Comparison of ENCODE assay signal across 8 cellular contexts in the genomic region with DNA sequence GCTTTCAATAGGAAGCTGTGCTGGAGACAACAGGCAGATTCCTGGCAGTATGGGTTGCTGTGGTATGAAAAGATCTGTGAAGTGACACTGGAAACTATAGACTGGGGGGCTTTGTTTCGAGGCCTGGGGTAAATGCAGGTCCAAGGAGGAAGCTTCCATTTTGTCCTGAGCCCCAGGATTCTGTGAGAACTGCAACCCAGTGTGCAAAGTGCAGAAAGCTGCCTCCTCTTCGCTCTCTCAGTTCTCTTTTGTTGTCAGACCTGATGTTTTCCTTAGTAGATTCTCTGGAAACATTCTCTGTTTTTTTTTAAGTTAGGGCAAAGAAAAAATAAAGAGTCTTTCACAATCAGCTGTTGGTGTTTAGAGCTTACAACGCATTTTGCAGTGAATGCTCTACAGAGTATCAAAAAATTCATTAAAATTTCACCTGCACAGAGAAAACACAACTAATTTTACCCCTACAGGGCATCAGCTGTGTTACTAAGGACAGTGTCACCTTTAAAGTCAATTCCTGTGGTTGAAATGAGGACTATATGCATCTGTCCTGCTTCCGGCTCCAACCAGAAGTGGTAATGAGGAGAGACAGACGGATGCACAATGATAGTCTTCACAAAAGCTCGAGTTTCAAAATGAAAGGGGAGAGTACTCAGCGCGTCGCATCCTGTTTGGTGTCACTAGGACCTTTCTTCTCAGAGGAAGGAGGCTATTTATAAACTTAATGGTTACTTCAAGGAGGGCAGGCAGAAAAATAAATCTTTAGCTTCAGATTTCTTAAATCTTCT.
DNase-seq lines count a peak whose midpoint lies in the region; ATAC-seq and TF ChIP-seq lines count a peak whose summit lies in the region.

No MANE protein-coding gene starts in this region.

- H3K9me3 Mint-ChIP-seq in activated naive CD4-positive, alpha-beta T cell treated with anti-CD3 and anti-CD28 coated beads for 36 hours = no peaks in the 10 kb centered on the region

- H3K9me2 ChIP-seq in PC-3 (replicated peaks; ENCODE audit: low read length) = no peaks in the 10 kb centered on the region

- DNase-seq in MV-4-11 (lab: John Stamatoyannopoulos, UW) = peak; percentile 65
- DNase-seq in activated naive CD4-positive, alpha-beta T cell treated with anti-CD3 and anti-CD28 coated beads for 36 hours = peak; percentile 84
- DNase-seq in osteoblast (ENCODE audit: insufficient read length, low spot score, missing footprints) = no peak
- DNase-seq in NCI-H128 (lab: John Stamatoyannopoulos, UW; ENCODE audit: unreplicated experiment) = no peak
- no peak for DNase-seq in PC-3
- no peak for DNase-seq in mucosa of gallbladder (ENCODE audit: low spot score)

- TF ChIP-seq CTCF in osteoblast (IDR thresholded peaks at IDR 0.05; ENCODE audit: extremely low read depth, low read depth, low read length) (no peak), PC-3 (conservative IDR thresholded peaks at IDR 0.05; ENCODE audit: low read depth, low read length) (no peak)

- H3K4me2 ChIP-seq in osteoblast (ENCODE audit: insufficient read depth, low read length) (peak overlapping the region; percentile 74), PC-3 (ENCODE audit: low read length) (no peak overlapping the region)

- H3K27ac ChIP-seq in osteoblast (ENCODE audit: low read depth, low read length) = no peak overlapping the region
- H3K27ac ChIP-seq in PC-3 (ENCODE audit: low read length) = no peak overlapping the region

- intact Hi-C loops in activated naive CD4-positive, alpha-beta T cell treated with anti-CD3 and anti-CD28 coated beads for 36 hours (cut with micrococcal nuclease) = loop anchor here (1.0 kb wide), 6 partner anchors 25 to 453 kb away; partner anchors contain the start of gene FARS2
- intact Hi-C loops in PC-3 (cut with micrococcal nuclease) = no loop called here

- peak overlapping the region; percentile 48 for H3K4me3 Mint-ChIP-seq in activated naive CD4-positive, alpha-beta T cell treated with anti-CD3 and anti-CD28 coated beads for 36 hours

- ATAC-seq in GM18508 (IDR thresholded peaks at IDR 0.05; ENCODE audit: insufficient read depth, unreplicated experiment) (peak; percentile 85), GM21723 (IDR thresholded peaks at IDR 0.05; ENCODE audit: unreplicated experiment) (peak; percentile 98), PC-3 (no peak)

- H3K36me3 ChIP-seq in osteoblast (ENCODE audit: insufficient read depth, low read length) (no peaks in the 10 kb centered on the region), PC-3 (ENCODE audit: low read depth, low read length) (0 out of 2 replicates have a peak, but pooled peaks cover 2% of the 10 kb centered on the region)

- no peaks in the 10 kb centered on the region for H3K9me3 ChIP-seq in osteoblast (ENCODE audit: low read depth, low read length)
- H3K9me3 ChIP-seq in PC-3 (ENCODE audit: low read length) = no peaks in the 10 kb centered on the region

- no peak overlapping the region for H3K9ac ChIP-seq in PC-3 (ENCODE audit: low read length)

- peak overlapping the region; percentile 77 for H3K27ac Mint-ChIP-seq in activated naive CD4-positive, alpha-beta T cell treated with anti-CD3 and anti-CD28 coated beads for 36 hours

- H3K4me3 ChIP-seq in osteoblast (ENCODE audit: insufficient read depth, low read length) (peak overlapping the region; percentile 52), PC-3 (ENCODE audit: low read length) (no peak overlapping the region)

- H3K36me3 Mint-ChIP-seq in activated naive CD4-positive, alpha-beta T cell treated with anti-CD3 and anti-CD28 coated beads for 36 hours (ENCODE audit: low read depth) = peaks cover 6% of the 10 kb centered on the region

- H3K4me1 ChIP-seq in osteoblast (ENCODE audit: insufficient read depth, low read length) (peaks cover 7% of the 10 kb centered on the region), PC-3 (ENCODE audit: insufficient read depth, low read length) (no peaks in the 10 kb centered on the region)

- POLR2A ChIA-PET in PC-3 (lab: Charles Lee; ENCODE audit: unreplicated experiment) = no interaction called here

- CTCF ChIA-PET in activated naive CD4-positive, alpha-beta T cell treated with anti-CD3 and anti-CD28 coated beads for 36 hours (lab: Charles Lee) = interaction anchor here (0.5 to 2.1 kb wide), 4 partner anchors 22 to 855 kb away, joined by 3 to 16 read pairs (median 4); no protein-coding TSS in a partner anchor
- CTCF ChIA-PET in PC-3 (lab: Charles Lee) = no interaction called here

- H3K27me3 Mint-ChIP-seq in activated naive CD4-positive, alpha-beta T cell treated with anti-CD3 and anti-CD28 coated beads for 36 hours (ENCODE audit: low read depth) = no peaks in the 10 kb centered on the region

- BruUV-seq in PC-3 (replicated peaks; lab: Mats Ljungman, UMichigan) = no TSS peak

- H4K20me1 ChIP-seq in osteoblast (ENCODE audit: insufficient read depth, low read length) (no peaks in the 10 kb centered on the region), PC-3 (ENCODE audit: low read length) (no peaks in the 10 kb centered on the region)

- no peaks in the 10 kb centered on the region for H3F3A ChIP-seq in PC-3 (ENCODE audit: low read length, unreplicated experiment)

- no peaks in the 10 kb centered on the region for H3K27me3 ChIP-seq in osteoblast (ENCODE audit: insufficient read depth, low read length)
- H3K27me3 ChIP-seq in PC-3 (ENCODE audit: low read length) = no peaks in the 10 kb centered on the region

- H3K4me1 Mint-ChIP-seq in activated naive CD4-positive, alpha-beta T cell treated with anti-CD3 and anti-CD28 coated beads for 36 hours (ENCODE audit: low read depth) = peaks cover 50% of the 10 kb centered on the region

- peak overlapping the region; percentile 72 for H2AFZ ChIP-seq in osteoblast (ENCODE audit: low read length)
- H2AFZ ChIP-seq in PC-3 (ENCODE audit: low read length) = no peak overlapping the region

- H3K79me2 ChIP-seq in osteoblast (ENCODE audit: insufficient read depth, low read length) (no peaks in the 10 kb centered on the region), PC-3 (ENCODE audit: low read length) (no peaks in the 10 kb centered on the region)

Comparison
In these comparisons a context has a peak if more than half of its experiments do, and no peak if none do; other contexts are left out.
1. DNase-seq: peak in MV-4-11 (single experiment) and activated naive CD4-positive, alpha-beta T cell treated with anti-CD3 and anti-CD28 coated beads for 36 hours (single experiment); none in osteoblast (single experiment), NCI-H128 (single experiment), PC-3 (single experiment) and mucosa of gallbladder (single experiment).